27 cellular contexts compared by ENCODE assay signal in genomic region chr14:79706382-79706781, GRCh38.
"Had no signal": no experiment of that assay in that cellular context is flagged by ENCODE, and none has a peak within 500 bp of the region (broad histone marks: within the 10 kb centered on the region; RNA-seq: fewer than 3 reads in every experiment).

No MANE protein-coding gene starts in this region.

- H3K27me3 Mint-ChIP-seq: activated CD4-positive, alpha-beta T cell treated with anti-CD3 and anti-CD28 coated beads for 36 hours; activated CD8-positive, alpha-beta memory T cell treated with anti-CD3 and anti-CD28 coated beads, Interleukin-2, amount 10 ng/mL, durations not matched to agents 7 days and 5 days; activated naive CD4-positive, alpha-beta T cell treated with anti-CD3 and anti-CD28 coated beads, Interleukin-2, amount 50 U/mL, for 24 hours; activated naive CD8-positive, alpha-beta T cell treated with anti-CD3 and anti-CD28 coated beads, Interleukin-2, amount 50 U/mL, for 24 hours; central memory CD8-positive, alpha-beta T cell; stimulated activated naive CD8-positive, alpha-beta T cell treated with anti-CD3 and anti-CD28 coated beads, Interleukin-15, Interleukin-2, amounts not matched to agents 100 ng/mL and 50 ng/mL, for 24 hours had no signal

- H3K4me3 ChIP-seq: breast epithelium, gastrocnemius medialis, ovary, right lobe of liver, thoracic aorta, uterus had no signal

- ATAC-seq: activated CD4-positive, alpha-beta T cell treated with anti-CD3 and anti-CD28 coated beads for 36 hours; activated CD8-positive, alpha-beta memory T cell treated with anti-CD3 and anti-CD28 coated beads, Interleukin-2, amount 10 ng/mL, durations not matched to agents 7 days and 5 days; activated CD8-positive, alpha-beta T cell treated with anti-CD3 and anti-CD28 coated beads, Interleukin-2, amount 10 ng/mL, durations not matched to agents 7 days and 5 days; activated naive CD8-positive, alpha-beta T cell treated with anti-CD3 and anti-CD28 coated beads, Interleukin-2, amount 50 U/mL, for 24 hours; gastrocnemius medialis; natural killer cell; right lobe of liver; stimulated activated effector memory CD8-positive, alpha-beta T cell treated with anti-CD3 and anti-CD28 coated beads, Interleukin-12 subunit alpha, Interleukin-12 subunit beta, amount 100 ng/mL, for 72 hours had no signal

- H3K27ac ChIP-seq: breast epithelium, gastrocnemius medialis, ovary, right lobe of liver, thoracic aorta, uterus had no signal

- DNase-seq: activated CD4-positive, alpha-beta T cell treated with anti-CD3 and anti-CD28 coated beads for 36 hours; activated CD4-positive, CD25-positive, alpha-beta regulatory T cell; activated CD8-positive, alpha-beta memory T cell treated with anti-CD3 and anti-CD28 coated beads, Interleukin-2, amount 10 ng/mL, durations not matched to agents 7 days and 5 days; activated CD8-positive, alpha-beta T cell treated with anti-CD3 and anti-CD28 coated beads, Interleukin-2, amount 10 ng/mL, durations not matched to agents 7 days and 5 days; activated naive CD8-positive, alpha-beta T cell treated with anti-CD3 and anti-CD28 coated beads, Interleukin-2, amount 50 U/mL, for 24 hours; activated T-cell treated with anti-CD3 and anti-CD28 coated beads, Interleukin-2, amount 50 U/mL, for 48 hours; effector CD8-positive, alpha-beta T cell; gastrocnemius medialis; glutamatergic neuron; hippocampal formation; immature natural killer cell; kidney; natural killer cell; ovary; right lobe of liver; stimulated activated CD4-positive, alpha-beta T cell treated with anti-CD3 and anti-CD28 coated beads, Interleukin-12 subunit alpha, Interleukin-12 subunit beta, amount 100 ng/mL, for 4 hours; stimulated activated CD4-positive, alpha-beta T cell treated with anti-CD3 and anti-CD28 coated beads, Interleukin-4, amount 100 ng/mL, for 24 hours; uterus had no signal

- H3K4me3 Mint-ChIP-seq: activated CD4-positive, alpha-beta T cell treated with anti-CD3 and anti-CD28 coated beads for 36 hours; activated CD8-positive, alpha-beta memory T cell treated with anti-CD3 and anti-CD28 coated beads, Interleukin-2, amount 10 ng/mL, durations not matched to agents 7 days and 5 days; activated CD8-positive, alpha-beta T cell treated with anti-CD3 and anti-CD28 coated beads, Interleukin-2, amount 10 ng/mL, durations not matched to agents 7 days and 5 days; activated naive CD4-positive, alpha-beta T cell treated with anti-CD3 and anti-CD28 coated beads, Interleukin-2, amount 50 U/mL, for 24 hours; activated naive CD8-positive, alpha-beta T cell treated with anti-CD3 and anti-CD28 coated beads, Interleukin-2, amount 50 U/mL, for 24 hours; central memory CD8-positive, alpha-beta T cell; immature natural killer cell; natural killer cell; stimulated activated effector memory CD8-positive, alpha-beta T cell treated with anti-CD3 and anti-CD28 coated beads, Interleukin-12 subunit alpha, Interleukin-12 subunit beta, amount 100 ng/mL, for 72 hours; stimulated activated naive CD8-positive, alpha-beta T cell treated with anti-CD3 and anti-CD28 coated beads, Interleukin-15, Interleukin-2, amounts not matched to agents 100 ng/mL and 50 ng/mL, for 24 hours had no signal

- H3K27ac Mint-ChIP-seq: activated CD4-positive, alpha-beta T cell treated with anti-CD3 and anti-CD28 coated beads for 36 hours; activated CD8-positive, alpha-beta memory T cell treated with anti-CD3 and anti-CD28 coated beads, Interleukin-2, amount 10 ng/mL, durations not matched to agents 7 days and 5 days; activated CD8-positive, alpha-beta T cell treated with anti-CD3 and anti-CD28 coated beads, Interleukin-2, amount 10 ng/mL, durations not matched to agents 7 days and 5 days; activated naive CD4-positive, alpha-beta T cell treated with anti-CD3 and anti-CD28 coated beads, Interleukin-2, amount 50 U/mL, for 24 hours; activated naive CD8-positive, alpha-beta T cell treated with anti-CD3 and anti-CD28 coated beads, Interleukin-2, amount 50 U/mL, for 24 hours; activated T-helper 2 cell treated with anti-CD3 and anti-CD28 coated beads, Interferon-gamma antibody, Interleukin-2, Interleukin-4, amounts not matched to agents 10 μg/mL and 5 μg/mL and 100 μg/mL, durations not matched to agents 14 hours and 24 hours and 36 hours; immature natural killer cell; natural killer cell; progenitor cell of endocrine pancreas; stimulated activated effector memory CD8-positive, alpha-beta T cell treated with anti-CD3 and anti-CD28 coated beads, Interleukin-12 subunit alpha, Interleukin-12 subunit beta, amount 100 ng/mL, for 72 hours; stimulated activated naive CD8-positive, alpha-beta T cell treated with anti-CD3 and anti-CD28 coated beads, Interleukin-15, Interleukin-2, amounts not matched to agents 100 ng/mL and 50 ng/mL, for 24 hours; type B pancreatic cell had no signal

- H3K36me3 Mint-ChIP-seq: activated CD8-positive, alpha-beta memory T cell treated with anti-CD3 and anti-CD28 coated beads, Interleukin-2, amount 10 ng/mL, durations not matched to agents 7 days and 5 days; activated naive CD4-positive, alpha-beta T cell treated with anti-CD3 and anti-CD28 coated beads, Interleukin-2, amount 50 U/mL, for 24 hours; immature natural killer cell; natural killer cell; stimulated activated effector memory CD8-positive, alpha-beta T cell treated with anti-CD3 and anti-CD28 coated beads, Interleukin-12 subunit alpha, Interleukin-12 subunit beta, amount 100 ng/mL, for 72 hours; type B pancreatic cell had no signal

- H3K9me3 ChIP-seq: breast epithelium, gastrocnemius medialis, ovary, right lobe of liver, thoracic aorta, uterus had no signal

- H3K4me1 Mint-ChIP-seq: activated CD4-positive, alpha-beta T cell treated with anti-CD3 and anti-CD28 coated beads for 36 hours; activated CD8-positive, alpha-beta memory T cell treated with anti-CD3 and anti-CD28 coated beads, Interleukin-2, amount 10 ng/mL, durations not matched to agents 7 days and 5 days; activated naive CD4-positive, alpha-beta T cell treated with anti-CD3 and anti-CD28 coated beads, Interleukin-2, amount 50 U/mL, for 24 hours; activated naive CD8-positive, alpha-beta T cell treated with anti-CD3 and anti-CD28 coated beads, Interleukin-2, amount 50 U/mL, for 24 hours; central memory CD8-positive, alpha-beta T cell; immature natural killer cell; natural killer cell; stimulated activated effector memory CD8-positive, alpha-beta T cell treated with anti-CD3 and anti-CD28 coated beads, Interleukin-12 subunit alpha, Interleukin-12 subunit beta, amount 100 ng/mL, for 72 hours had no signal

- H3K36me3 ChIP-seq: breast epithelium, gastrocnemius medialis, ovary, right lobe of liver, thoracic aorta, uterus had no signal

- H3K27me3 ChIP-seq: breast epithelium, gastrocnemius medialis, ovary, right lobe of liver, uterus had no signal

- H3K9me3 Mint-ChIP-seq: activated naive CD4-positive, alpha-beta T cell treated with anti-CD3 and anti-CD28 coated beads, Interleukin-2, amount 50 U/mL, for 24 hours; activated naive CD8-positive, alpha-beta T cell treated with anti-CD3 and anti-CD28 coated beads, Interleukin-2, amount 50 U/mL, for 24 hours; stimulated activated naive CD8-positive, alpha-beta T cell treated with anti-CD3 and anti-CD28 coated beads, Interleukin-15, Interleukin-2, amounts not matched to agents 100 ng/mL and 50 ng/mL, for 24 hours; type B pancreatic cell had no signal

- H3K4me1 ChIP-seq: breast epithelium, right lobe of liver had no signal
